In genomic region chr6:42979523-42980177, GRCh38 we compare ENCODE assay signal across 1 cellular context.
TF ChIP-seq lines count a peak whose summit lies in the region.

No MANE protein-coding gene starts in this region.

TF ChIP-seq in GM23338, 12 proteins besides CTCF, POLR2A, EP300 and RAD21 (continued from another document):
- no peak for TF ChIP-seq POLR2AphosphoS5 (IDR thresholded peaks at IDR 0.05; ENCODE audit: low read depth)
- TF ChIP-seq ZNF114 (CRISPR knock-in tag; IDR thresholded peaks at IDR 0.05) = no peak
- no peak for TF ChIP-seq NANOG (IDR thresholded peaks at IDR 0.05; ENCODE audit: borderline replicate concordance)
- no peak for TF ChIP-seq EZH2 (IDR thresholded peaks at IDR 0.05; ENCODE audit: low read depth, unreplicated experiment)
- no peak for TF ChIP-seq STAT1 (IDR thresholded peaks at IDR 0.05; ENCODE audit: unreplicated experiment)
- TF ChIP-seq EZH2phosphoT487 (IDR thresholded peaks at IDR 0.05; ENCODE audit: unreplicated experiment) = no peak
- no peak for TF ChIP-seq REST (IDR thresholded peaks at IDR 0.05; ENCODE audit: unreplicated experiment)
